Comparison of ENCODE assay signal across 23 cellular contexts in the genomic region with DNA sequence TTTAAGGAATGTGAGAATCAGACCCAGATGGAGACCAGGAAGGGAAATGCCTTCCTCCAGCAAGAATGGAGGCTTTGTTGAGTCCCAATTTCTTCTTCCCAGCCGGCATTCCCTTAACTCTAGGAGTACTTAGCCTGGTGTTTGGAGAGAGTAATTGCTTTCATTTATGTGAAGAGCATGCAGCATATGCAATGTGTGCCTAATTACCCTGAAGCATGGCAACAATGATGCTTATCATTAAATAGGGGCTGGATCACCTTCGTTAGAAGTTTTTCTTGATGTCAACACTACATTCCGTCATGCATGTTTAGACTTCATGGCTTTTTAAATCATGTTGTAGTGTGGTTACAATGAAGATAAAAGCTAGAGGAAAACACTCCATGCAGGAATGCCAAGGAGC.
"Had no signal": no experiment of that assay in that cellular context is flagged by ENCODE, and none has a peak within 500 bp of the region (broad histone marks: within the 10 kb centered on the region; RNA-seq: fewer than 3 reads in every experiment).

No MANE protein-coding gene starts in this region.

- H3K36me3 Mint-ChIP-seq: memory B cell; stimulated activated memory B cell treated with anti-CD40 and anti-IgM and Interleukin-4, amounts not matched to agents 10 μg/mL and 1 μg/mL and 100 μg/mL, for 72 hours had no signal

- H3K4me1 ChIP-seq: right atrium auricular region, right lobe of liver, upper lobe of left lung, vagina had no signal

- DNase-seq: head of caudate nucleus; hippocampal formation; naive thymus-derived CD8-positive, alpha-beta T cell; ovary; right lobe of liver; stimulated activated CD4-positive, alpha-beta T cell treated with anti-CD3 and anti-CD28 coated beads, Interleukin-1b, Interleukin-23, amount 100 ng/mL, for 48 hours; stimulated activated CD4-positive, alpha-beta T cell treated with anti-CD3 and anti-CD28 coated beads, Interleukin-2, amount 100 ng/mL, for 48 hours; stimulated activated CD4-positive, alpha-beta T cell treated with anti-CD3 and anti-CD28 coated beads, Interleukin-4, amount 100 ng/mL, for 4 hours; stimulated activated CD8-positive, alpha-beta memory T cell treated with anti-CD3 and anti-CD28 coated beads, Interleukin-4, amount 100 ng/mL, for 48 hours; stimulated activated naive CD4-positive, alpha-beta T cell treated with Interleukin-2 at 50 U/mL for 16 hours; stimulated activated naive CD8-positive, alpha-beta T cell treated with anti-CD3 and anti-CD28 coated beads, Interleukin-15, amount 100 ng/mL, for 72 hours; substantia nigra; upper lobe of left lung had no signal

- ATAC-seq: left lobe of liver; naive thymus-derived CD8-positive, alpha-beta T cell; right lobe of liver; stimulated activated memory B cell treated with anti-CD40 and anti-IgM and Interleukin-4, amounts not matched to agents 10 μg/mL and 1 μg/mL and 100 μg/mL, for 72 hours; stimulated activated naive CD8-positive, alpha-beta T cell treated with anti-CD3 and anti-CD28 coated beads, Interleukin-15, amount 100 ng/mL, for 72 hours had no signal

- H3K9me3 Mint-ChIP-seq: memory B cell; nephron; neural crest cell; stimulated activated memory B cell treated with anti-CD40 and anti-IgM and Interleukin-4, amounts not matched to agents 10 μg/mL and 1 μg/mL and 100 μg/mL, for 72 hours had no signal

- H3K27ac ChIP-seq: ovary, right atrium auricular region, right lobe of liver, tibial nerve, upper lobe of left lung, vagina had no signal

- H3K4me3 Mint-ChIP-seq: memory B cell; naive thymus-derived CD8-positive, alpha-beta T cell; nephron; neural crest cell; stimulated activated memory B cell treated with anti-CD40 and anti-IgM and Interleukin-4, amounts not matched to agents 10 μg/mL and 1 μg/mL and 100 μg/mL, for 72 hours; stimulated activated naive CD8-positive, alpha-beta T cell treated with anti-CD3 and anti-CD28 coated beads, Interleukin-15, amount 100 ng/mL, for 72 hours had no signal

- H3K4me1 Mint-ChIP-seq: memory B cell; naive thymus-derived CD8-positive, alpha-beta T cell; neural crest cell; stimulated activated memory B cell treated with anti-CD40 and anti-IgM and Interleukin-4, amounts not matched to agents 10 μg/mL and 1 μg/mL and 100 μg/mL, for 72 hours; stimulated activated naive CD8-positive, alpha-beta T cell treated with anti-CD3 and anti-CD28 coated beads, Interleukin-15, amount 100 ng/mL, for 72 hours had no signal

- H3K9me3 ChIP-seq: ovary, right atrium auricular region, right lobe of liver, tibial nerve, upper lobe of left lung, vagina had no signal

- H3K4me2 ChIP-seq: smooth muscle cell had no signal

- H3K27me3 ChIP-seq: ovary, right atrium auricular region, right lobe of liver, tibial nerve, upper lobe of left lung, vagina had no signal

- H3K27ac Mint-ChIP-seq: memory B cell; nephron; progenitor cell of endocrine pancreas; stimulated activated memory B cell treated with anti-CD40 and anti-IgM and Interleukin-4, amounts not matched to agents 10 μg/mL and 1 μg/mL and 100 μg/mL, for 72 hours; stimulated activated naive CD8-positive, alpha-beta T cell treated with anti-CD3 and anti-CD28 coated beads, Interleukin-15, amount 100 ng/mL, for 72 hours had no signal

- H3K36me3 ChIP-seq: ovary, right atrium auricular region, right lobe of liver, tibial nerve, upper lobe of left lung, vagina had no signal

- H3K4me3 ChIP-seq: ovary, right atrium auricular region, right lobe of liver, smooth muscle cell, tibial nerve, upper lobe of left lung, vagina had no signal
